ENCODE assay signal across 21 cellular contexts in the genomic region with DNA sequence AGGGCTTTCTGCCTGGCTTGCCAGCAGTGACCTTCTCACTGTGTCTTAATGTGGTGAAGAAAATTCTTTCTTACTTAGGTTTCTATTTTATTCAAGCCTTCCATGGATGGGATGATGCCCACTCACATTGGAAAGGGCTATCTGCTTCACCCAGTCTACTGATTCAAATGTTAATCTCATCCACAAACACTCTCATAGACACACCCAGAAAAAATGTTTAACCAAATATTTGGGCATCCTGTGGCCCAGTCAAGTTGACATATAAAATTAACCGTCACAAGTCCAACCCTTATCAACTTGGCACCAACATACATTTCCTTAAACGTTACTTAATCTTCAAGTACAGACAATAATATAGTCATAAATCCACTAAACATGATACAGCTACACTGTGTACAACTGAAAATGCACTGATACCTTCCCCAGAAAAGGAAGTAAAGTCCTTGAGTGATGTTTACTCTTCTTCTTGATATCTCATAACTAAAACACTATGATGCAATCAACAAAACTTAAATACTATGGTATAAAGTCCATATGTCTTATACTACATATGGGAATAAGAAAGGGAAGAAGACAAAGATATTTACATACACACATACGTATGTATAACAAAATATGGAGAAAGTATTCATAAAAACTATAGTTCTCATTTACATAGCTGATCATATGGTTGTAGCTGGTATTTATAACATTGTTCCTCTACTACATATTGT.
"Had no signal": no experiment of that assay in that cellular context is flagged by ENCODE, and none has a peak within 500 bp of the region (broad histone marks: within the 10 kb centered on the region; RNA-seq: fewer than 3 reads in every experiment).

No MANE protein-coding gene starts in this region.

- H3K27me3 ChIP-seq: foreskin keratinocyte, heart left ventricle, right atrium auricular region, tibial nerve had no signal

- H3K36me3 ChIP-seq: heart left ventricle, right atrium auricular region, tibial nerve had no signal

- H3K9me3 ChIP-seq: heart left ventricle, right atrium auricular region, tibial nerve had no signal

- H3K4me3 ChIP-seq: heart left ventricle, right atrium auricular region, tibial nerve had no signal

- ATAC-seq: activated CD4-positive, alpha-beta T cell treated with anti-CD3 and anti-CD28 coated beads for 36 hours; activated CD8-positive, alpha-beta memory T cell treated with anti-CD3 and anti-CD28 coated beads, Interleukin-2, amount 10 ng/mL, durations not matched to agents 7 days and 5 days; activated CD8-positive, alpha-beta T cell treated with anti-CD3 and anti-CD28 coated beads, Interleukin-2, amount 10 ng/mL, durations not matched to agents 7 days and 5 days; effector memory CD8-positive, alpha-beta T cell; foreskin keratinocyte; heart left ventricle; natural killer cell treated with Interleukin-12 subunit alpha and Interleukin-12 subunit beta and Interleukin-15 and Interleukin-18, amount 100 ng/mL, for 72 hours; T-helper 17 cell had no signal

- H3K4me1 ChIP-seq: foreskin keratinocyte, heart left ventricle, right atrium auricular region, tibial nerve had no signal

- FAIRE-seq: kidney had no signal

- H3K27ac ChIP-seq: foreskin keratinocyte, heart left ventricle, right atrium auricular region, tibial nerve had no signal

- DNase-seq: activated B cell treated with CpG ODN at 0.5 μM for 24 hours; activated CD4-positive, alpha-beta T cell treated with anti-CD3 and anti-CD28 coated beads for 36 hours; activated CD8-positive, alpha-beta memory T cell treated with anti-CD3 and anti-CD28 coated beads, Interleukin-2, amount 10 ng/mL, durations not matched to agents 7 days and 5 days; activated CD8-positive, alpha-beta T cell treated with anti-CD3 and anti-CD28 coated beads, Interleukin-2, amount 10 ng/mL, durations not matched to agents 7 days and 5 days; activated naive CD4-positive, alpha-beta T cell; activated T-cell treated with anti-CD3 and anti-CD28 coated beads, Interleukin-2, amount 50 U/mL, for 48 hours; anterior cingulate cortex; cortex of kidney; effector memory CD8-positive, alpha-beta T cell; heart left ventricle; hypothalamus; immature natural killer cell; kidney; stimulated activated CD4-positive, alpha-beta T cell treated with anti-CD3 and anti-CD28 coated beads, Interleukin-2, amount 100 ng/mL, for 48 hours; stimulated activated naive CD4-positive, alpha-beta T cell treated with Interleukin-2 at 50 U/mL for 16 hours; T-helper 17 cell; T1000 had no signal
